Comparison of ENCODE assay signal across 21 cellular contexts in the genomic region with DNA sequence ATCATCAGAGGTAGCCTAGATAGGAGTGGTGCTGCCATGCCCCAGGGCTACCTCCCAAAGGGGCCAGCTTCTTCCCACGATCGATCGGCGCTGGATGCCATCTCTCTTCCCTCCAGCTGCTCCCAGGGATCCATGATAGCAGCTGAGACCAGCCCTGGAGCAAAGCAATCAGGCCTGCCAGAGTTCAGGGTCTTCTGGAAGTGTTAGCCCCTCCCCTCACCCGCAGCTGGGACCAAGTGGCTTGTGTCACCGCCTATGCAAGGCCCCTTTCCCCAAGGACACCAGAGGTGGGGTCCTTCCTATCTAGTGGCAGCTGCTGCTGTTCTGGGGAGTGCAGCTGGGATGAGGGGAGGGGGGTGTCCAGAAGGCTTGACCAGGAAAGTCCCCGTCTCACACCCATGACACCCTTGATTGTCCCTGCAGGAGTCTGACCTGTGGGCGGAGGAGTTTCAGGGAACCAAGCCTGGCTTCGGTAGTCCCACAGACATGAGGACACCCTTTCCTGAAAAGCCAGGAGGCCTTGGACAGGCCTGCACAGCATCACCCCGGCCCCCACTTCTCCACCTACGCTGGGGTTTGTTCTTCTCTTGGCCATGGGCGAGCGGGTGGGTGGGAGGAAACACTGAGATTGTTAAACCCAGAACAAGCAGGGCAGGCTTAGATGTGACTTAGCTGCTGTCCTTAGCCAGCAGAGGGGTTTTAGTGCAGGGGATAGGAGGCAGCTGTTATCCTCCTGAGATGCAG.
DNase-seq lines count a peak whose midpoint lies in the region; ATAC-seq and TF ChIP-seq lines count a peak whose summit lies in the region.
"Had no signal": no experiment of that assay in that cellular context is flagged by ENCODE, and none has a peak within 500 bp of the region (broad histone marks: within the 10 kb centered on the region; RNA-seq: fewer than 3 reads in every experiment).

No MANE protein-coding gene starts in this region.

- no peaks in the 10 kb centered on the region for H3K36me3 Mint-ChIP-seq in activated CD8-positive, alpha-beta T cell treated with anti-CD3 and anti-CD28 coated beads for 36 hours (ENCODE audit: low read depth)
- no peaks in the 10 kb centered on the region for H3K36me3 Mint-ChIP-seq in activated CD8-positive, alpha-beta T cell treated with anti-CD3 and anti-CD28 coated beads, Interleukin-2, amount 10 ng/mL, durations not matched to agents 7 days and 5 days (ENCODE audit: low read depth)
- H3K36me3 Mint-ChIP-seq in endodermal cell (ENCODE audit: low read depth): no peaks in the 10 kb centered on the region
- H3K36me3 Mint-ChIP-seq: activated naive CD4-positive, alpha-beta T cell treated with anti-CD3 and anti-CD28 coated beads, Interleukin-2, amount 50 U/mL, for 72 hours; IgD-negative memory B cell; T-cell had no signal

- H3K4me3 ChIP-seq in endodermal cell (ENCODE audit: low read length) (no peak overlapping the region), Peyer's patch (no peak overlapping the region)
- H3K4me3 ChIP-seq: mucosa of descending colon, suprapubic skin, uterus had no signal

- DNase-seq in activated CD8-positive, alpha-beta T cell treated with anti-CD3 and anti-CD28 coated beads for 36 hours: no peak
- no peak for DNase-seq in activated CD8-positive, alpha-beta T cell treated with anti-CD3 and anti-CD28 coated beads, Interleukin-2, amount 10 ng/mL, durations not matched to agents 7 days and 5 days
- peak; percentile 62 for DNase-seq in NCI-H2227 (lab: John Stamatoyannopoulos, UW; ENCODE audit: unreplicated experiment)
- DNase-seq in endodermal cell: peak; percentile 73
- peak; percentile 78 for DNase-seq in retina
- no peak for DNase-seq in medulla oblongata (ENCODE audit: extremely low spot score)
- no peak for DNase-seq in Peyer's patch
- DNase-seq: activated CD4-positive, alpha-beta T cell treated with anti-CD3 and anti-CD28 coated beads, Interleukin-2, amount 10 ng/mL, durations not matched to agents 7 days and 5 days; brain microvascular endothelial cell; head of caudate nucleus; mucosa of descending colon; nucleus accumbens; SHP77; T-cell; uterus had no signal

- H3K4me3 Mint-ChIP-seq in activated CD8-positive, alpha-beta T cell treated with anti-CD3 and anti-CD28 coated beads for 36 hours: no peak overlapping the region
- H3K4me3 Mint-ChIP-seq in activated CD8-positive, alpha-beta T cell treated with anti-CD3 and anti-CD28 coated beads, Interleukin-2, amount 10 ng/mL, durations not matched to agents 7 days and 5 days: no peak overlapping the region
- no peak overlapping the region for H3K4me3 Mint-ChIP-seq in endodermal cell
- H3K4me3 Mint-ChIP-seq: activated CD4-positive, alpha-beta T cell treated with anti-CD3 and anti-CD28 coated beads, Interleukin-2, amount 10 ng/mL, durations not matched to agents 7 days and 5 days; IgD-negative memory B cell; T-cell had no signal

- H3K9me3 ChIP-seq in endodermal cell (ENCODE audit: control insufficient read depth, low read length): no peaks in the 10 kb centered on the region
- no peaks in the 10 kb centered on the region for H3K9me3 ChIP-seq in Peyer's patch
- H3K9me3 ChIP-seq: mucosa of descending colon, suprapubic skin, uterus had no signal

- H3K4me1 Mint-ChIP-seq in activated CD8-positive, alpha-beta T cell treated with anti-CD3 and anti-CD28 coated beads for 36 hours (ENCODE audit: low read depth): peaks cover 15% of the 10 kb centered on the region
- peaks cover 19% of the 10 kb centered on the region for H3K4me1 Mint-ChIP-seq in activated CD8-positive, alpha-beta T cell treated with anti-CD3 and anti-CD28 coated beads, Interleukin-2, amount 10 ng/mL, durations not matched to agents 7 days and 5 days (ENCODE audit: low read depth)
- peaks cover 3% of the 10 kb centered on the region for H3K4me1 Mint-ChIP-seq in endodermal cell

- H3K4me1 ChIP-seq in endodermal cell (ENCODE audit: control insufficient read depth, insufficient read depth, low read length) (no peaks in the 10 kb centered on the region), Peyer's patch (peaks cover 0 to 10% (median 1%) of the 10 kb centered on the region in 4 donors)

- POLR2A ChIA-PET in activated CD8-positive, alpha-beta T cell treated with anti-CD3 and anti-CD28 coated beads for 36 hours (lab: Charles Lee): interaction anchor here (1.4 to 2.0 kb wide), 2 partner anchors 9 to 92 kb away, joined by 4 to 5 read pairs; no protein-coding TSS in a partner anchor
- POLR2A ChIA-PET in activated CD8-positive, alpha-beta T cell treated with anti-CD3 and anti-CD28 coated beads, Interleukin-2, amount 10 ng/mL, durations not matched to agents 7 days and 5 days (lab: Charles Lee): interaction anchor here (0.9 to 2.2 kb wide), 3 partner anchors 12 to 112 kb away, joined by 3 to 6 read pairs (median 4); no protein-coding TSS in a partner anchor

- no peak overlapping the region for H3K27ac Mint-ChIP-seq in activated CD8-positive, alpha-beta T cell treated with anti-CD3 and anti-CD28 coated beads for 36 hours
- no peak overlapping the region for H3K27ac Mint-ChIP-seq in activated CD8-positive, alpha-beta T cell treated with anti-CD3 and anti-CD28 coated beads, Interleukin-2, amount 10 ng/mL, durations not matched to agents 7 days and 5 days
- H3K27ac Mint-ChIP-seq in endodermal cell: no peak overlapping the region
- H3K27ac Mint-ChIP-seq: activated CD4-positive, alpha-beta T cell treated with anti-CD3 and anti-CD28 coated beads, Interleukin-2, amount 10 ng/mL, durations not matched to agents 7 days and 5 days; T-cell had no signal

- H3K9me3 Mint-ChIP-seq in activated CD8-positive, alpha-beta T cell treated with anti-CD3 and anti-CD28 coated beads for 36 hours: no peaks in the 10 kb centered on the region
- no peaks in the 10 kb centered on the region for H3K9me3 Mint-ChIP-seq in activated CD8-positive, alpha-beta T cell treated with anti-CD3 and anti-CD28 coated beads, Interleukin-2, amount 10 ng/mL, durations not matched to agents 7 days and 5 days (ENCODE audit: insufficient read depth)
- no peaks in the 10 kb centered on the region for H3K9me3 Mint-ChIP-seq in endodermal cell
- H3K9me3 Mint-ChIP-seq: activated CD4-positive, alpha-beta T cell treated with anti-CD3 and anti-CD28 coated beads, Interleukin-2, amount 10 ng/mL, durations not matched to agents 7 days and 5 days; activated naive CD4-positive, alpha-beta T cell treated with anti-CD3 and anti-CD28 coated beads, Interleukin-2, amount 50 U/mL, for 72 hours; IgD-negative memory B cell; T-cell had no signal

- intact Hi-C loops in activated CD8-positive, alpha-beta T cell treated with anti-CD3 and anti-CD28 coated beads for 36 hours (cut with micrococcal nuclease): no loop called here

- WGBS in endodermal cell (ENCODE audit: insufficient coverage in 1 of 2, insufficient read length in 1 of 2), 2 experiments: 75 to 76% methylated on average over 9 to 13 of the region's 13 CpGs

- TF ChIP-seq CTCF in activated CD8-positive, alpha-beta T cell treated with anti-CD3 and anti-CD28 coated beads for 36 hours (IDR thresholded peaks at IDR 0.05): no peak
- TF ChIP-seq CTCF in endodermal cell (conservative IDR thresholded peaks at IDR 0.05) (no peak), Peyer's patch (IDR thresholded peaks at IDR 0.05) (no peak)

- no peaks in the 10 kb centered on the region for H3K36me3 ChIP-seq in endodermal cell (ENCODE audit: control insufficient read depth, insufficient read depth, low read length)
- no peaks in the 10 kb centered on the region for H3K36me3 ChIP-seq in Peyer's patch
- H3K36me3 ChIP-seq: brain microvascular endothelial cell, suprapubic skin, uterus had no signal

- H3K27ac ChIP-seq in endodermal cell (ENCODE audit: low read depth, low read length): peak overlapping the region; percentile 72
- no peak overlapping the region for H3K27ac ChIP-seq in Peyer's patch
- H3K27ac ChIP-seq: brain microvascular endothelial cell, C4-2B, suprapubic skin, uterus had no signal

- peak; percentile 21 for ATAC-seq in activated CD8-positive, alpha-beta T cell treated with anti-CD3 and anti-CD28 coated beads for 36 hours
- ATAC-seq in activated CD8-positive, alpha-beta T cell treated with anti-CD3 and anti-CD28 coated beads, Interleukin-2, amount 10 ng/mL, durations not matched to agents 7 days and 5 days: no peak
- ATAC-seq in HG03457 (IDR thresholded peaks at IDR 0.05; ENCODE audit: unreplicated experiment): no peak
- ATAC-seq: left lobe of liver, mucosa of descending colon, T-cell had no signal

- no peak for TF ChIP-seq POLR2A in Peyer's patch (IDR thresholded peaks at IDR 0.05)

- no peak overlapping the region for H3K9ac ChIP-seq in endodermal cell (ENCODE audit: extremely low read depth, low read length, poor library complexity, severe bottlenecking)

- H3K27me3 ChIP-seq in endodermal cell (ENCODE audit: control insufficient read depth, insufficient read depth, low read length, poor library complexity, severe bottlenecking): no peaks in the 10 kb centered on the region
- no peaks in the 10 kb centered on the region for H3K27me3 ChIP-seq in Peyer's patch
- H3K27me3 ChIP-seq: brain microvascular endothelial cell, suprapubic skin, uterus had no signal

- no peaks in the 10 kb centered on the region for H3K27me3 Mint-ChIP-seq in activated CD8-positive, alpha-beta T cell treated with anti-CD3 and anti-CD28 coated beads for 36 hours
- H3K27me3 Mint-ChIP-seq in activated CD8-positive, alpha-beta T cell treated with anti-CD3 and anti-CD28 coated beads, Interleukin-2, amount 10 ng/mL, durations not matched to agents 7 days and 5 days (ENCODE audit: low read depth): no peaks in the 10 kb centered on the region
- H3K27me3 Mint-ChIP-seq in endodermal cell (ENCODE audit: insufficient read depth): no peaks in the 10 kb centered on the region
- H3K27me3 Mint-ChIP-seq: activated CD4-positive, alpha-beta T cell treated with anti-CD3 and anti-CD28 coated beads, Interleukin-2, amount 10 ng/mL, durations not matched to agents 7 days and 5 days; IgD-negative memory B cell; T-cell had no signal

- CTCF ChIA-PET in activated CD8-positive, alpha-beta T cell treated with anti-CD3 and anti-CD28 coated beads for 36 hours (lab: Charles Lee): interaction anchor here (1.0 to 4.3 kb wide), 9 partner anchors 11 to 128 kb away, joined by 3 to 17 read pairs (median 8); no protein-coding TSS in a partner anchor
- CTCF ChIA-PET in activated CD8-positive, alpha-beta T cell treated with anti-CD3 and anti-CD28 coated beads, Interleukin-2, amount 10 ng/mL, durations not matched to agents 7 days and 5 days (lab: Charles Lee): interaction anchor here (1.0 to 3.1 kb wide), 11 partner anchors 11 to 129 kb away, joined by 3 to 23 read pairs (median 6); no protein-coding TSS in a partner anchor

Comparison
In these comparisons a context has a peak if more than half of its experiments do, and no peak if none do; other contexts are left out.
1. DNase-seq: peak in NCI-H2227 (single experiment), endodermal cell (single experiment) and retina (single experiment); none in activated CD8-positive, alpha-beta T cell treated with anti-CD3 and anti-CD28 coated beads for 36 hours (single experiment), activated CD8-positive, alpha-beta T cell treated with anti-CD3 and anti-CD28 coated beads, Interleukin-2, amount 10 ng/mL, durations not matched to agents 7 days and 5 days (single experiment), medulla oblongata (single experiment) and Peyer's patch (0 of 3).